30 cellular contexts compared by ENCODE assay signal in genomic region chr11:119204066-119204465, GRCh38. TPM values are rescaled to one million over a fixed set of nuclear protein-coding genes. Genes with fewer than 3 reads are reported as not detected.
"Had no signal": no experiment of that assay in that cellular context is flagged by ENCODE, and none has a peak within 500 bp of the region (broad histone marks: within the 10 kb centered on the region; RNA-seq: fewer than 3 reads in every experiment).

No MANE protein-coding gene starts in this region.

- H3K27ac Mint-ChIP-seq: nephron progenitor cell; stimulated activated naive B cell treated with anti-CD40 and anti-IgM and Interleukin-4, amounts not matched to agents 10 μg/mL and 1 μg/mL and 100 μg/mL, for 72 hours; T-helper 2 cell treated with Interferon-gamma antibody and Interleukin-4, amounts not matched to agents 5 μg/mL and 100 μg/mL, for 36 hours had no signal

- DNase-seq: activated CD4-positive, alpha-beta T cell treated with anti-CD3 and anti-CD28 coated beads for 4 hours; activated CD4-positive, alpha-beta T cell treated with anti-CD3 and anti-CD28 coated beads, Interleukin-2, amount 50 U/mL, for 4 hours; activated CD4-positive, CD25-positive, alpha-beta regulatory T cell; activated gamma-delta T cell treated with Interleukin-2 at 50 U/mL for 16 hours; activated naive CD4-positive, alpha-beta T cell treated with anti-CD3 and anti-CD28 coated beads, Interleukin-2, amount 50 U/mL, for 16 hours; activated T-cell treated with anti-CD3 and anti-CD28 coated beads for 4 hours; activated T-cell treated with anti-CD3 and anti-CD28 coated beads, Interleukin-2, amount 50 U/mL, for 72 hours; central memory CD4-positive, alpha-beta T cell; dermis blood vessel endothelial cell; effector CD4-positive, alpha-beta T cell; esophagus squamous epithelium; foreskin melanocyte; heart right ventricle; kidney glomerular epithelial cell; mesenchymal stem cell; nephron progenitor cell; nucleus accumbens; psoas muscle; sigmoid colon; SK-N-SH; small intestine; stimulated activated CD4-positive, alpha-beta T cell treated with anti-CD3 and anti-CD28 coated beads, Interleukin-2, amount 100 ng/mL, for 24 hours; stimulated activated naive B cell treated with anti-CD40 and anti-IgM and Interleukin-4, amounts not matched to agents 10 μg/mL and 1 μg/mL and 100 μg/mL, for 72 hours had no signal

- ATAC-seq: activated T-cell treated with anti-CD3 and anti-CD28 coated beads, Interleukin-2, amount 50 U/mL, for 72 hours; heart right ventricle; left lobe of liver; lower lobe of right lung; pancreas; psoas muscle; stimulated activated naive B cell treated with anti-CD40 and anti-IgM and Interleukin-4, amounts not matched to agents 10 μg/mL and 1 μg/mL and 100 μg/mL, for 72 hours had no signal

- H3K27me3 Mint-ChIP-seq: stimulated activated naive B cell treated with anti-CD40 and anti-IgM and Interleukin-4, amounts not matched to agents 10 μg/mL and 1 μg/mL and 100 μg/mL, for 72 hours had no signal

- H3K9me3 Mint-ChIP-seq: activated T-cell treated with anti-CD3 and anti-CD28 coated beads, Interleukin-2, amount 50 U/mL, for 72 hours; nephron progenitor cell; stimulated activated naive B cell treated with anti-CD40 and anti-IgM and Interleukin-4, amounts not matched to agents 10 μg/mL and 1 μg/mL and 100 μg/mL, for 72 hours; T-helper 2 cell treated with Interferon-gamma antibody and Interleukin-4, amounts not matched to agents 5 μg/mL and 100 μg/mL, for 36 hours had no signal

RNA-seq across cellular contexts. Expression of gene NHERF4, which starts 18.8 kb away (rescaled TPM):
- total RNA-seq: dermis blood vessel endothelial cell, glomerular endothelial cell, lower lobe of right lung, mononuclear cell, psoas muscle, temporal lobe had no signal

RNA-seq across cellular contexts. Expression of gene ABCG4, which starts 55.2 kb away (rescaled TPM):
- total RNA-seq: pancreas had no signal
